8 cellular contexts compared by ENCODE assay signal in the genomic region with DNA sequence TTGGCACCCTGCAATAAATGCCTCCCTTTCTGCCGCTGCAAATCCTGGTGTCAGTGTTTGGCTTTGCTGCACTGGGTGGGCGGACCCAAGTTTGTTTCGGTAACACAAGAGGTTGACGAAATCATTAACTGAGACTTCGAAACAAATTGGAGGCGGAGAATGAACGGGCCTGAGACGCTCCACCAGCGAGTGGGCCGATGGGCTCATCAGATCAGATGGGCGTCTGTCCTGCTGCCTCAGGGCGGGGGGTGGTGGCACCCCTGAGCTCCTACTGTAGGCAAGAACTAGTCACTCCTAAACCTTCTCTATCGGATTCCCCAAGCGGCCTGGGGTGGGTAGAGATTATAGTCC. TPM values are rescaled to one million over a fixed set of nuclear protein-coding genes. Genes with fewer than 3 reads are reported as not detected.
DNase-seq lines count a peak whose midpoint lies in the region; ATAC-seq, FAIRE-seq and TF ChIP-seq lines count a peak whose summit lies in the region.

No MANE protein-coding gene starts in this region.

- no peaks in the 10 kb centered on the region for H3K36me3 ChIP-seq in BLaER1 treated with 17β-estradiol and CSF1 and Interleukin-3, amounts not matched to agents 10 nM and 100 nM
- no peaks in the 10 kb centered on the region for H3K36me3 ChIP-seq in smooth muscle cell (ENCODE audit: low read depth)

- peaks cover 0 to 21% (median 12%) of the 10 kb centered on the region in 11 experiments; a peak in 7 of 22 replicates for H4K20me1 ChIP-seq in BLaER1 treated with 17β-estradiol and CSF1 and Interleukin-3, amounts not matched to agents 10 nM and 100 nM
- peaks cover 8% of the 10 kb centered on the region for H4K20me1 ChIP-seq in smooth muscle cell (ENCODE audit: low read depth)

- FAIRE-seq in frontal cortex (lab: Jason Lieb, UNC) = no peak

- peaks cover 6% of the 10 kb centered on the region for H3K79me2 ChIP-seq in smooth muscle cell (ENCODE audit: low read depth)

- 11% methylated on average over 14 of the region's 14 CpGs for WGBS in smooth muscle cell (ENCODE audit: low lambda C conversion rate)

- peak overlapping the region in 2 of 6 donors; percentile 53 to 81 for H3K27ac Mint-ChIP-seq in immature natural killer cell

- peak overlapping the region; percentile 66 to 83 (median 78) for H3K9ac ChIP-seq in BLaER1 treated with 17β-estradiol and CSF1 and Interleukin-3, amounts not matched to agents 10 nM and 100 nM
- H3K9ac ChIP-seq in smooth muscle cell (ENCODE audit: low read depth) = peak overlapping the region; percentile 52

- TF ChIP-seq CTCF in astrocyte of the spinal cord (IDR thresholded peaks at IDR 0.05; ENCODE audit: low read depth, low read length) (no peak), smooth muscle cell (IDR thresholded peaks at IDR 0.05; ENCODE audit: borderline replicate concordance, insufficient read depth, poor library complexity, severe bottlenecking) (no peak)

- peak overlapping the region in 9 of 11 experiments; percentile 56 to 76 (median 63); a peak in 15 of 22 replicates for H3K27ac ChIP-seq in BLaER1 treated with 17β-estradiol and CSF1 and Interleukin-3, amounts not matched to agents 10 nM and 100 nM
- H3K27ac ChIP-seq in smooth muscle cell (ENCODE audit: low read depth) = peak overlapping the region; percentile 78

- H3K4me1 ChIP-seq in BLaER1 treated with 17β-estradiol and CSF1 and Interleukin-3, amounts not matched to agents 10 nM and 100 nM = peaks cover 27 to 49% (median 45%) of the 10 kb centered on the region in 10 experiments
- H3K4me1 ChIP-seq in smooth muscle cell (ENCODE audit: low read depth) = peaks cover 5% of the 10 kb centered on the region

- in situ Hi-C loops in astrocyte of the spinal cord (cut with HindIII; ENCODE audit: low sequenced_read_pairs) = no loop called here

- peaks cover 6 to 20% (median 8%) of the 10 kb centered on the region in 3 donors for H3K27me3 Mint-ChIP-seq in immature natural killer cell (ENCODE audit: low read depth in 3 of 3)

- peaks cover 0 to 4% (median 0%) of the 10 kb centered on the region in 6 donors for H3K9me3 Mint-ChIP-seq in immature natural killer cell

- DNase-seq in astrocyte of the spinal cord (ENCODE audit: low read depth, low spot score) (peak; percentile 19), immature natural killer cell (no peak), smooth muscle cell (lab: John Stamatoyannopoulos, UW; ENCODE audit: unreplicated experiment) (peak; percentile 68), frontal cortex (ENCODE audit: low spot score in 2 of 2) (no peak)

- peak overlapping the region; percentile 63 to 88 (median 76) for H3K4me3 ChIP-seq in BLaER1 treated with 17β-estradiol and CSF1 and Interleukin-3, amounts not matched to agents 10 nM and 100 nM
- H3K4me3 ChIP-seq in astrocyte of the spinal cord (ENCODE audit: low read depth, low read length) (peak overlapping the region; percentile 52), smooth muscle cell (peak overlapping the region; percentile 77)

- no peaks in the 10 kb centered on the region for H3F3A ChIP-seq in smooth muscle cell (ENCODE audit: low read depth)

- H3K27me3 ChIP-seq in BLaER1 treated with 17β-estradiol and CSF1 and Interleukin-3, amounts not matched to agents 10 nM and 100 nM = peaks cover 0 to 15% (median 10%) of the 10 kb centered on the region in 11 experiments; a peak in 8 of 22 replicates
- no peaks in the 10 kb centered on the region for H3K27me3 ChIP-seq in smooth muscle cell (ENCODE audit: low read depth)

- H3K4me1 Mint-ChIP-seq in immature natural killer cell = peaks cover 33 to 41% of the 10 kb centered on the region in 2 donors

- H3K4me3 Mint-ChIP-seq in immature natural killer cell = peak overlapping the region; percentile 85 to 90 (median 86)

- H3K36me3 Mint-ChIP-seq in immature natural killer cell = no peaks in the 10 kb centered on the region

- peak overlapping the region; percentile 90 to 99 (median 97) for H3K4me2 ChIP-seq in BLaER1 treated with 17β-estradiol and CSF1 and Interleukin-3, amounts not matched to agents 10 nM and 100 nM
- H3K4me2 ChIP-seq in smooth muscle cell = peak overlapping the region; percentile 99

- peak; percentile 4 for ATAC-seq in HG02852 (IDR thresholded peaks at IDR 0.05; ENCODE audit: unreplicated experiment)
- ATAC-seq in HG03159 (IDR thresholded peaks at IDR 0.05; ENCODE audit: unreplicated experiment) = no peak
- no peak for ATAC-seq in GM19455 (IDR thresholded peaks at IDR 0.05; ENCODE audit: unreplicated experiment)

- H3K9me3 ChIP-seq in BLaER1 treated with 17β-estradiol and CSF1 and Interleukin-3, amounts not matched to agents 10 nM and 100 nM (replicated peaks in 1 of 11) = peaks cover 9 to 14% (median 11%) of the 10 kb centered on the region in 11 experiments; a peak in 19 of 22 replicates
- no peaks in the 10 kb centered on the region for H3K9me3 ChIP-seq in smooth muscle cell (replicated peaks; ENCODE audit: low read depth)

- peak overlapping the region; percentile 80 for H2AFZ ChIP-seq in smooth muscle cell (ENCODE audit: low read depth)

RNA-seq across cellular contexts. Expression of gene CAPN5, which starts 0.9 kb away (rescaled TPM):
- polyA plus RNA-seq in immature natural killer cell (10 to 100 TPM in 1 of 3 donors, 1 to 10 TPM in 2; 1.6 to 18.8 (median 6.1) TPM), smooth muscle cell (23.1 and 23.2 TPM in 2 replicates)
- total RNA-seq in smooth muscle cell (9.4 and 15.5 TPM in 2 replicates), frontal cortex (8.6 TPM)

RNA-seq across cellular contexts. Expression of gene B3GNT6, which starts 31.7 kb away (rescaled TPM):
- polyA plus RNA-seq in immature natural killer cell = not detected
- total RNA-seq in smooth muscle cell = 0.13 TPM in 1 of 2 replicates, not detected in the other
- polyA plus RNA-seq in smooth muscle cell = 0.11 TPM in 1 of 2 replicates, not detected in the other
- not detected for total RNA-seq in frontal cortex

RNA-seq across cellular contexts. Expression of gene OMP, which starts 36.8 kb away (rescaled TPM):
- polyA plus RNA-seq in immature natural killer cell (not detected), smooth muscle cell (not detected in 2 replicates)
- total RNA-seq in smooth muscle cell (2.1 TPM in 1 of 2 replicates, not detected in the other), frontal cortex (not detected)

Comparison
In these comparisons a context has a peak if more than half of its experiments do, and no peak if none do; other contexts are left out.
1. DNase-seq: peak in astrocyte of the spinal cord (single experiment) and smooth muscle cell (single experiment); none in immature natural killer cell (0 of 3) and frontal cortex (0 of 2).
2. Peak in every context shown above with its lines, with median percentiles within 50 percentile points of each other: H3K4me3 ChIP-seq.